Comparison of ENCODE assay signal across 19 cellular contexts in genomic region chr2:206082298-206082843, GRCh38. TPM values are rescaled to one million over a fixed set of nuclear protein-coding genes. Genes with fewer than 3 reads are reported as not detected.
A peak's percentile ranks its signal among the peaks of the same experiment; 100 is the strongest.
DNase-seq lines count a peak whose midpoint lies in the region; ATAC-seq and TF ChIP-seq lines count a peak whose summit lies in the region.
"Had no signal": no experiment of that assay in that cellular context is flagged by ENCODE, and none has a peak within 500 bp of the region (broad histone marks: within the 10 kb centered on the region; RNA-seq: fewer than 3 reads in every experiment).

No MANE protein-coding gene starts in this region.

- 94 to 100% (median 95%) methylated on average over 4 of the region's 4 CpGs for WGBS in adrenal gland, 4 donors

- ATAC-seq in activated naive CD8-positive, alpha-beta T cell treated with anti-CD3 and anti-CD28 coated beads, Interleukin-2, amount 50 U/mL, for 24 hours: no peak
- no peak for ATAC-seq in natural killer cell treated with Interleukin-12 subunit alpha and Interleukin-12 subunit beta and Interleukin-15 and Interleukin-18, amount 100 ng/mL, for 72 hours
- ATAC-seq: activated CD8-positive, alpha-beta T cell treated with anti-CD3 and anti-CD28 coated beads, Interleukin-2, amount 10 ng/mL, durations not matched to agents 7 days and 5 days; left colon; stimulated activated naive CD8-positive, alpha-beta T cell treated with anti-CD3 and anti-CD28 coated beads, Interleukin-15, amount 100 ng/mL, for 72 hours had no signal

- intact Hi-C loops in adrenal gland (cut with DNase I): loop anchor here in 1 of 2 donors (10.0 kb wide), 1 partner anchor 58 kb away; no protein-coding TSS in a partner anchor

- H3K27me3 ChIP-seq in endocrine pancreas (ENCODE audit: control insufficient read depth, insufficient read depth, low read length) (no peaks in the 10 kb centered on the region), subcutaneous abdominal adipose tissue (ENCODE audit: control insufficient read depth in 5 of 5, insufficient read depth in 4 of 5, low read length in 5 of 5) (no peaks in the 10 kb centered on the region), adrenal gland (no peaks in the 10 kb centered on the region)
- H3K27me3 ChIP-seq: BLaER1 treated with 17β-estradiol and CSF1 and Interleukin-3, amounts not matched to agents 10 nM and 100 nM; SJCRH30 had no signal

- no peaks in the 10 kb centered on the region for H3K9me3 Mint-ChIP-seq in activated naive CD8-positive, alpha-beta T cell (ENCODE audit: low read depth)
- H3K9me3 Mint-ChIP-seq in activated naive CD8-positive, alpha-beta T cell treated with anti-CD3 and anti-CD28 coated beads, Interleukin-2, amount 50 U/mL, for 24 hours: no peaks in the 10 kb centered on the region
- no peaks in the 10 kb centered on the region for H3K9me3 Mint-ChIP-seq in natural killer cell treated with Interleukin-12 subunit alpha and Interleukin-12 subunit beta and Interleukin-15 and Interleukin-18, amount 100 ng/mL, for 72 hours
- H3K9me3 Mint-ChIP-seq: activated naive CD8-positive, alpha-beta T cell treated with anti-CD3 and anti-CD28 coated beads for 36 hours; dendritic cell treated with granulocyte-macrophage colony-stimulating factor and Interleukin-4, amounts not matched to agents 40 ng/mL and 50 ng/mL, for 4 days; mesothelial cell of epicardium; stimulated activated naive CD8-positive, alpha-beta T cell treated with anti-CD3 and anti-CD28 coated beads, Interleukin-15, amount 100 ng/mL, for 72 hours had no signal

- no peak overlapping the region for H3K27ac Mint-ChIP-seq in activated naive CD8-positive, alpha-beta T cell
- no peak overlapping the region for H3K27ac Mint-ChIP-seq in activated naive CD8-positive, alpha-beta T cell treated with anti-CD3 and anti-CD28 coated beads, Interleukin-2, amount 50 U/mL, for 24 hours
- peak overlapping the region in 1 of 2 donors; percentile 78 for H3K27ac Mint-ChIP-seq in natural killer cell treated with Interleukin-12 subunit alpha and Interleukin-12 subunit beta and Interleukin-15 and Interleukin-18, amount 100 ng/mL, for 72 hours
- H3K27ac Mint-ChIP-seq: activated CD8-positive, alpha-beta T cell treated with anti-CD3 and anti-CD28 coated beads, Interleukin-2, amount 10 ng/mL, durations not matched to agents 7 days and 5 days; activated naive CD8-positive, alpha-beta T cell treated with anti-CD3 and anti-CD28 coated beads for 36 hours; dendritic cell treated with granulocyte-macrophage colony-stimulating factor and Interleukin-4, amounts not matched to agents 40 ng/mL and 50 ng/mL, for 4 days; mesothelial cell of epicardium; stimulated activated naive CD8-positive, alpha-beta T cell treated with anti-CD3 and anti-CD28 coated beads, Interleukin-15, amount 100 ng/mL, for 72 hours had no signal

- H3K4me3 ChIP-seq in endocrine pancreas (ENCODE audit: control insufficient read depth, insufficient read depth, low read length) (no peak overlapping the region), subcutaneous abdominal adipose tissue (ENCODE audit: low read depth in 1 of 5, low read length in 5 of 5) (no peak overlapping the region), adrenal gland (no peak overlapping the region)
- H3K4me3 ChIP-seq: BLaER1 treated with 17β-estradiol and CSF1 and Interleukin-3, amounts not matched to agents 10 nM and 100 nM; SJCRH30 had no signal

- H3K36me3 Mint-ChIP-seq in activated naive CD8-positive, alpha-beta T cell: no peaks in the 10 kb centered on the region
- no peaks in the 10 kb centered on the region for H3K36me3 Mint-ChIP-seq in activated naive CD8-positive, alpha-beta T cell treated with anti-CD3 and anti-CD28 coated beads, Interleukin-2, amount 50 U/mL, for 24 hours (ENCODE audit: low read depth)
- peaks cover 4% of the 10 kb centered on the region for H3K36me3 Mint-ChIP-seq in natural killer cell treated with Interleukin-12 subunit alpha and Interleukin-12 subunit beta and Interleukin-15 and Interleukin-18, amount 100 ng/mL, for 72 hours
- H3K36me3 Mint-ChIP-seq: activated naive CD8-positive, alpha-beta T cell treated with anti-CD3 and anti-CD28 coated beads for 36 hours; mesothelial cell of epicardium had no signal

- H3K9me3 ChIP-seq in endocrine pancreas (ENCODE audit: control insufficient read depth, low read length): no peaks in the 10 kb centered on the region
- H3K9me3 ChIP-seq in subcutaneous abdominal adipose tissue (ENCODE audit: control insufficient read depth in 5 of 5, low read length in 5 of 5): no peaks in the 10 kb centered on the region
- H3K9me3 ChIP-seq in adrenal gland (replicated peaks in 1 of 3): no peaks in the 10 kb centered on the region
- H3K9me3 ChIP-seq: BLaER1 treated with 17β-estradiol and CSF1 and Interleukin-3, amounts not matched to agents 10 nM and 100 nM; SJCRH30 had no signal

- H3K4me3 Mint-ChIP-seq in activated naive CD8-positive, alpha-beta T cell: peak overlapping the region; percentile 10
- H3K4me3 Mint-ChIP-seq in activated naive CD8-positive, alpha-beta T cell treated with anti-CD3 and anti-CD28 coated beads, Interleukin-2, amount 50 U/mL, for 24 hours: no peak overlapping the region
- H3K4me3 Mint-ChIP-seq in natural killer cell treated with Interleukin-12 subunit alpha and Interleukin-12 subunit beta and Interleukin-15 and Interleukin-18, amount 100 ng/mL, for 72 hours: no peak overlapping the region
- H3K4me3 Mint-ChIP-seq: activated CD8-positive, alpha-beta T cell treated with anti-CD3 and anti-CD28 coated beads, Interleukin-2, amount 10 ng/mL, durations not matched to agents 7 days and 5 days; activated naive CD8-positive, alpha-beta T cell treated with anti-CD3 and anti-CD28 coated beads for 36 hours; dendritic cell treated with granulocyte-macrophage colony-stimulating factor and Interleukin-4, amounts not matched to agents 40 ng/mL and 50 ng/mL, for 4 days; stimulated activated naive CD8-positive, alpha-beta T cell treated with anti-CD3 and anti-CD28 coated beads, Interleukin-15, amount 100 ng/mL, for 72 hours had no signal

- TF ChIP-seq CTCF in adrenal gland (IDR thresholded peaks at IDR 0.05): no peak

- no peaks in the 10 kb centered on the region for H3K36me3 ChIP-seq in endocrine pancreas (ENCODE audit: control insufficient read depth, insufficient read depth, low read length)
- H3K36me3 ChIP-seq in subcutaneous abdominal adipose tissue (ENCODE audit: control insufficient read depth in 5 of 5, insufficient read depth in 5 of 5, low read length in 5 of 5): no peaks in the 10 kb centered on the region
- no peaks in the 10 kb centered on the region for H3K36me3 ChIP-seq in adrenal gland (replicated peaks in 1 of 2)
- H3K36me3 ChIP-seq: SJCRH30 had no signal

- DNase-seq in activated naive CD8-positive, alpha-beta T cell treated with anti-CD3 and anti-CD28 coated beads, Interleukin-2, amount 50 U/mL, for 24 hours: no peak
- DNase-seq in NCI-H526 treated with DMSO at 0.1 percent for 48 hours (lab: John Stamatoyannopoulos, UW): peak; percentile 32
- no peak for DNase-seq in adrenal gland
- DNase-seq in natural killer cell treated with Interleukin-12 subunit alpha and Interleukin-12 subunit beta and Interleukin-15 and Interleukin-18, amount 100 ng/mL, for 72 hours (ENCODE audit: low spot score): no peak
- no peak for DNase-seq in AG20443 (ENCODE audit: low spot score)
- DNase-seq: activated CD8-positive, alpha-beta T cell treated with anti-CD3 and anti-CD28 coated beads, Interleukin-2, amount 10 ng/mL, durations not matched to agents 7 days and 5 days; activated naive CD8-positive, alpha-beta T cell treated with anti-CD3 and anti-CD28 coated beads for 36 hours; left colon; NCI-H2171 treated with DMSO at 0.1 percent for 48 hours; NCI-H82; SJCRH30; stimulated activated CD4-positive, alpha-beta T cell treated with anti-CD3 and anti-CD28 coated beads, Interleukin-4, amount 100 ng/mL, for 1 hour; stimulated activated naive CD8-positive, alpha-beta T cell treated with anti-CD3 and anti-CD28 coated beads, Interleukin-15, amount 100 ng/mL, for 72 hours had no signal

- no peak for TF ChIP-seq POLR2A in adrenal gland (IDR thresholded peaks at IDR 0.05)

- peaks cover 56% of the 10 kb centered on the region for H3K4me1 Mint-ChIP-seq in activated naive CD8-positive, alpha-beta T cell (ENCODE audit: low read depth)
- H3K4me1 Mint-ChIP-seq in activated naive CD8-positive, alpha-beta T cell treated with anti-CD3 and anti-CD28 coated beads, Interleukin-2, amount 50 U/mL, for 24 hours: peaks cover 47% of the 10 kb centered on the region
- H3K4me1 Mint-ChIP-seq in natural killer cell treated with Interleukin-12 subunit alpha and Interleukin-12 subunit beta and Interleukin-15 and Interleukin-18, amount 100 ng/mL, for 72 hours (ENCODE audit: low read depth in 2 of 2): peaks cover 32 to 34% of the 10 kb centered on the region in 2 donors

- H3K4me1 ChIP-seq in endocrine pancreas (ENCODE audit: control insufficient read depth, insufficient read depth, low read length): peaks cover 14% of the 10 kb centered on the region
- peaks cover 3 to 26% (median 19%) of the 10 kb centered on the region in 5 donors for H3K4me1 ChIP-seq in subcutaneous abdominal adipose tissue (ENCODE audit: control insufficient read depth in 5 of 5, insufficient read depth in 5 of 5, low read length in 5 of 5)
- H3K4me1 ChIP-seq in adrenal gland (replicated peaks in 1 of 2): peaks cover 3 to 55% of the 10 kb centered on the region in 2 donors
- H3K4me1 ChIP-seq: SJCRH30 had no signal

- no peaks in the 10 kb centered on the region for H3K27me3 Mint-ChIP-seq in activated naive CD8-positive, alpha-beta T cell
- H3K27me3 Mint-ChIP-seq in activated naive CD8-positive, alpha-beta T cell treated with anti-CD3 and anti-CD28 coated beads, Interleukin-2, amount 50 U/mL, for 24 hours: no peaks in the 10 kb centered on the region
- no peaks in the 10 kb centered on the region for H3K27me3 Mint-ChIP-seq in natural killer cell treated with Interleukin-12 subunit alpha and Interleukin-12 subunit beta and Interleukin-15 and Interleukin-18, amount 100 ng/mL, for 72 hours
- H3K27me3 Mint-ChIP-seq: activated naive CD8-positive, alpha-beta T cell treated with anti-CD3 and anti-CD28 coated beads for 36 hours; dendritic cell treated with granulocyte-macrophage colony-stimulating factor and Interleukin-4, amounts not matched to agents 40 ng/mL and 50 ng/mL, for 4 days; stimulated activated naive CD8-positive, alpha-beta T cell treated with anti-CD3 and anti-CD28 coated beads, Interleukin-15, amount 100 ng/mL, for 72 hours had no signal

- H3K9ac ChIP-seq in endocrine pancreas (ENCODE audit: control insufficient read depth, insufficient read depth, low read length) (peak overlapping the region; percentile 47), subcutaneous abdominal adipose tissue (ENCODE audit: low read length in 5 of 5) (peak overlapping the region in 1 of 5 donors; percentile 26)
- H3K9ac ChIP-seq: BLaER1 treated with 17β-estradiol and CSF1 and Interleukin-3, amounts not matched to agents 10 nM and 100 nM had no signal

- H3K27ac ChIP-seq in subcutaneous abdominal adipose tissue (ENCODE audit: low read depth, low read length) (peak overlapping the region; percentile 11), adrenal gland (no peak overlapping the region)
- H3K27ac ChIP-seq: BLaER1 treated with 17β-estradiol and CSF1 and Interleukin-3, amounts not matched to agents 10 nM and 100 nM; SJCRH30 had no signal

RNA-seq across cellular contexts. Expression of gene INO80D, which starts 3.6 kb away (rescaled TPM):
- total RNA-seq in adrenal gland: 10 to 100 TPM; 12.0 to 24.6 (median 19.3) TPM
- 1 to 10 TPM; 2.7 to 5.6 (median 4.6) TPM for polyA plus RNA-seq in adrenal gland
- 10 to 100 TPM; 36.0 to 37.5 TPM for total RNA-seq in natural killer cell treated with Interleukin-12 subunit alpha and Interleukin-12 subunit beta and Interleukin-15 and Interleukin-18, amount 100 ng/mL, for 72 hours
